In the genomic region with DNA sequence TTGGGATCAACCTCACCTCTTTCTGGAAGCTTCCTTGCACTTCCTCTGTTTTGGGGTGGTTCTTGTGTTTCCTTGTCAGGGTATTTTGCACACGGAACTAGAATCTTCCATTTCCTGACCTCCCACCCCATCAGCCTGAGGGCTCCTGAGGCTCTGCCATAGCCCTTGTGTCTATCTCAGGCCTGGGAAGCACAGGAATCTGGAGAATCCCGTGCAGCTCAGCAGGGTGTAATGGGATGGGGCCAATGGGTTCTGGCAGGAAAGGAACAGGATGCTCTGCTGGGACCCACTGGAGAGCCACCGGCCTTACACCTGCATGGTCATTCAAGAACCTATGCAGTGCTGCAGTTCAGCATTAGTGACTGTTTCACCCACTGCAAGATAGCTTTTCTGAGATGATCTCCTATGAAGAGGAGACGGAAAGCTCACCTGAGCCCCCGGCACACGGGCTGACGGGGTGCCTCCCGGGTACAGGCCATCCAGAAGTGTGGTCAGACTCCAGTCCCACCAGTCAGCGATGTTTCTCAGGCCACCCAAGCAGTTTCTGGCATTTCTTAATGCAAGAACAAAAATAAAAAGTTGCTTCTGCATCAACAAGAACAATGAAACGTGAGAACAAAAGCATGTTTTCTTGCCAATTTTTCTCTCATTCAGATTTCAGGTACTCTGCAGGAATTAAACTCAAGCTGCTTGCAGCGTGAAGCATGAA, we compare ENCODE assay signal across 21 cellular contexts.
"Had no signal": no experiment of that assay in that cellular context is flagged by ENCODE, and none has a peak within 500 bp of the region (broad histone marks: within the 10 kb centered on the region; RNA-seq: fewer than 3 reads in every experiment).

No MANE protein-coding gene starts in this region.

- H3K4me1 ChIP-seq: colonic mucosa, uterus had no signal

- H3K27ac Mint-ChIP-seq: activated CD4-positive, alpha-beta T cell treated with anti-CD3 and anti-CD28 coated beads for 36 hours; activated CD8-positive, alpha-beta T cell treated with anti-CD3 and anti-CD28 coated beads for 36 hours; activated naive CD4-positive, alpha-beta T cell treated with anti-CD3 and anti-CD28 coated beads, Interleukin-2, amount 50 U/mL, for 24 hours; natural killer cell treated with Interleukin-12 subunit alpha and Interleukin-12 subunit beta and Interleukin-15 and Interleukin-18, amount 100 ng/mL, for 72 hours; T-helper 1 cell treated with Interleukin-12 subunit alpha and Interleukin-12 subunit beta and Interleukin-4 antibody, amounts not matched to agents 30 μg/mL and 1 μg/mL, for 36 hours had no signal

- H3K27me3 Mint-ChIP-seq: activated CD4-positive, alpha-beta T cell treated with anti-CD3 and anti-CD28 coated beads for 36 hours; activated CD8-positive, alpha-beta T cell treated with anti-CD3 and anti-CD28 coated beads for 36 hours; activated naive CD4-positive, alpha-beta T cell treated with anti-CD3 and anti-CD28 coated beads, Interleukin-2, amount 50 U/mL, for 24 hours; progenitor cell of endocrine pancreas had no signal

- H3K4me3 Mint-ChIP-seq: activated CD4-positive, alpha-beta T cell treated with anti-CD3 and anti-CD28 coated beads for 36 hours; activated CD8-positive, alpha-beta T cell treated with anti-CD3 and anti-CD28 coated beads for 36 hours; activated naive CD4-positive, alpha-beta T cell treated with anti-CD3 and anti-CD28 coated beads, Interleukin-2, amount 50 U/mL, for 24 hours; activated T-cell treated with anti-CD3 and anti-CD28 coated beads, Interleukin-2, amount 50 U/mL, for 4 hours; natural killer cell treated with Interleukin-12 subunit alpha and Interleukin-12 subunit beta and Interleukin-15 and Interleukin-18, amount 100 ng/mL, for 72 hours; T-helper 1 cell treated with Interleukin-12 subunit alpha and Interleukin-12 subunit beta and Interleukin-4 antibody, amounts not matched to agents 30 μg/mL and 1 μg/mL, for 36 hours had no signal

- H3K4me1 Mint-ChIP-seq: activated CD4-positive, alpha-beta T cell treated with anti-CD3 and anti-CD28 coated beads for 36 hours; activated naive CD4-positive, alpha-beta T cell treated with anti-CD3 and anti-CD28 coated beads, Interleukin-2, amount 50 U/mL, for 24 hours had no signal

- H3K9me3 Mint-ChIP-seq: activated CD8-positive, alpha-beta T cell treated with anti-CD3 and anti-CD28 coated beads for 36 hours; activated naive CD4-positive, alpha-beta T cell treated with anti-CD3 and anti-CD28 coated beads, Interleukin-2, amount 50 U/mL, for 24 hours; activated T-cell treated with anti-CD3 and anti-CD28 coated beads, Interleukin-2, amount 50 U/mL, for 4 hours; natural killer cell treated with Interleukin-12 subunit alpha and Interleukin-12 subunit beta and Interleukin-15 and Interleukin-18, amount 100 ng/mL, for 72 hours; T-helper 1 cell treated with Interleukin-12 subunit alpha and Interleukin-12 subunit beta and Interleukin-4 antibody, amounts not matched to agents 30 μg/mL and 1 μg/mL, for 36 hours had no signal

- H3K36me3 Mint-ChIP-seq: activated naive CD4-positive, alpha-beta T cell treated with anti-CD3 and anti-CD28 coated beads, Interleukin-2, amount 50 U/mL, for 24 hours; natural killer cell treated with Interleukin-12 subunit alpha and Interleukin-12 subunit beta and Interleukin-15 and Interleukin-18, amount 100 ng/mL, for 72 hours had no signal

- H3K27me3 ChIP-seq: colonic mucosa, left lung, right atrium auricular region, tibial artery, uterus had no signal

- H3K36me3 ChIP-seq: colonic mucosa, left lung, right atrium auricular region, tibial artery, uterus, WERI-Rb-1 had no signal

- H3K9me3 ChIP-seq: colonic mucosa, left lung, right atrium auricular region, tibial artery, uterus had no signal

- ATAC-seq: activated CD4-positive, alpha-beta T cell treated with anti-CD3 and anti-CD28 coated beads for 36 hours; activated CD8-positive, alpha-beta T cell treated with anti-CD3 and anti-CD28 coated beads for 36 hours; activated T-cell treated with anti-CD3 and anti-CD28 coated beads, Interleukin-2, amount 50 U/mL, for 4 hours; left lung had no signal

- H3K4me3 ChIP-seq: colonic mucosa, left lung, right atrium auricular region, skin epidermis, tibial artery, uterus had no signal

- H3K27ac ChIP-seq: colonic mucosa, left lung, right atrium auricular region, skin epidermis, uterus, WERI-Rb-1 had no signal

- DNase-seq: activated CD4-positive, alpha-beta T cell treated with anti-CD3 and anti-CD28 coated beads for 36 hours; activated CD8-positive, alpha-beta T cell treated with anti-CD3 and anti-CD28 coated beads for 36 hours; activated effector memory CD4-positive, alpha-beta T cell treated with anti-CD3 and anti-CD28 coated beads, Interleukin-2, amount 50 U/mL, for 16 hours; activated T-cell treated with anti-CD3 and anti-CD28 coated beads, Interleukin-2, amount 50 U/mL, for 4 hours; caudate nucleus; colonic mucosa; foreskin melanocyte; left lung; occipital lobe; stimulated activated CD4-positive, alpha-beta T cell treated with anti-CD3 and anti-CD28 coated beads, Interleukin-15, amount 100 ng/mL, for 24 hours; stimulated activated CD4-positive, alpha-beta T cell treated with anti-CD3 and anti-CD28 coated beads, Interleukin-4, amount 100 ng/mL, for 1 hour; stimulated activated naive CD4-positive, alpha-beta T cell; tibial artery; uterus; WERI-Rb-1 had no signal
